ENCODE assay signal across 9 cellular contexts in genomic region chr13:99617474-99618255, GRCh38. TPM values are rescaled to one million over a fixed set of nuclear protein-coding genes. Genes with fewer than 3 reads are reported as not detected.
DNase-seq lines count a peak whose midpoint lies in the region; ATAC-seq and TF ChIP-seq lines count a peak whose summit lies in the region.
"Had no signal": no experiment of that assay in that cellular context is flagged by ENCODE, and none has a peak within 500 bp of the region (broad histone marks: within the 10 kb centered on the region; RNA-seq: fewer than 3 reads in every experiment).

No MANE protein-coding gene starts in this region.

- no peak overlapping the region for H3K4me2 ChIP-seq in DOHH2 (ENCODE audit: low read length)
- H3K4me2 ChIP-seq in PC-3 (ENCODE audit: low read length), result no peak overlapping the region

- BruUV-seq in PC-3 (replicated peaks; lab: Mats Ljungman, UMichigan), result no TSS peak

- POLR2A ChIA-PET in PC-3 (lab: Charles Lee; ENCODE audit: unreplicated experiment), result no interaction called here

- H3F3A ChIP-seq in DOHH2 (ENCODE audit: control insufficient read depth, insufficient read depth) (no peaks in the 10 kb centered on the region), PC-3 (ENCODE audit: low read length, unreplicated experiment) (no peaks in the 10 kb centered on the region)

- H3K4me1 ChIP-seq in DOHH2 (ENCODE audit: control insufficient read depth, low read length) (peaks cover 8% of the 10 kb centered on the region), HAP-1 (no peaks in the 10 kb centered on the region), PC-3 (ENCODE audit: insufficient read depth, low read length) (no peaks in the 10 kb centered on the region)

- no peaks in the 10 kb centered on the region for H3K27me3 ChIP-seq in DOHH2 (ENCODE audit: control insufficient read depth, low read length)
- H3K27me3 ChIP-seq in HAP-1 (ENCODE audit: low read depth), result no peaks in the 10 kb centered on the region
- H3K27me3 ChIP-seq in PC-3 (ENCODE audit: low read length), result no peaks in the 10 kb centered on the region

- H3K36me3 ChIP-seq in DOHH2 (ENCODE audit: control insufficient read depth, low read length) (no peaks in the 10 kb centered on the region), HAP-1 (replicated peaks) (no peaks in the 10 kb centered on the region), PC-3 (ENCODE audit: low read depth, low read length) (no peaks in the 10 kb centered on the region)

- in situ Hi-C loops in HAP-1 (cut with MboI; ENCODE audit: low sequenced_read_pairs), result no loop called here

- no peaks in the 10 kb centered on the region for H3K9me3 Mint-ChIP-seq in endothelial cell (ENCODE audit: unreplicated experiment)
- H3K9me3 Mint-ChIP-seq in nephron progenitor cell, result no peaks in the 10 kb centered on the region
- H3K9me3 Mint-ChIP-seq in activated naive CD8-positive, alpha-beta T cell treated with anti-CD3 and anti-CD28 coated beads for 36 hours, result no peaks in the 10 kb centered on the region

- peak; percentile 86 for TF ChIP-seq CTCF in DOHH2 (IDR thresholded peaks at IDR 0.05; ENCODE audit: low read depth, low read length, poor library complexity, severe bottlenecking)
- peak; percentile 76 for TF ChIP-seq CTCF in PC-3 (conservative IDR thresholded peaks at IDR 0.05; ENCODE audit: low read depth, low read length)
- TF ChIP-seq CTCF in endothelial cell (IDR thresholded peaks at IDR 0.05; ENCODE audit: unreplicated experiment), result peak; percentile 63
- TF ChIP-seq CTCF in nephron progenitor cell (IDR thresholded peaks at IDR 0.05), result peak; percentile 85

- H3K27ac ChIP-seq in DOHH2 (ENCODE audit: low read depth, low read length) (no peak overlapping the region), PC-3 (ENCODE audit: low read length) (no peak overlapping the region)

- H2AFZ ChIP-seq in PC-3 (ENCODE audit: low read length), result no peak overlapping the region

- DNase-seq in HAP-1 (ENCODE audit: low spot score in 2 of 2), result peak; percentile 36 to 70
- DNase-seq in PC-3, result peak; percentile 46
- peak; percentile 67 for DNase-seq in endothelial cell (ENCODE audit: low spot score)
- peak; percentile 62 for DNase-seq in nephron progenitor cell
- DNase-seq in activated naive CD8-positive, alpha-beta T cell treated with anti-CD3 and anti-CD28 coated beads for 36 hours, result no peak
- DNase-seq in activated CD4-positive, CD25-positive, alpha-beta regulatory T cell treated with anti-CD3 and anti-CD28 coated beads, Interleukin-2, amount 50 U/mL, for 72 hours, result no peak
- no peak for DNase-seq in kidney glomerular epithelial cell (lab: John Stamatoyannopoulos, UW)

- intact Hi-C loops in PC-3 (cut with micrococcal nuclease), result loop anchor here (10.0 kb wide), 1 partner anchor 173 kb away; no protein-coding TSS in a partner anchor

- H4K20me1 ChIP-seq in DOHH2 (ENCODE audit: control insufficient read depth, insufficient read depth, low read depth, low read length) (no peaks in the 10 kb centered on the region), PC-3 (ENCODE audit: low read length) (no peaks in the 10 kb centered on the region)

- ATAC-seq in PC-3, result peak; percentile 67

- H3K9me3 ChIP-seq in DOHH2 (ENCODE audit: control insufficient read depth, insufficient read depth, low read length) (no peaks in the 10 kb centered on the region), HAP-1 (no peaks in the 10 kb centered on the region), PC-3 (ENCODE audit: low read length) (no peaks in the 10 kb centered on the region)

- H3K4me3 ChIP-seq in DOHH2 (ENCODE audit: low read length) (no peak overlapping the region), HAP-1 (no peak overlapping the region), PC-3 (ENCODE audit: low read length) (no peak overlapping the region)
- H3K4me3 ChIP-seq: skin epidermis had no signal

- H3K27ac Mint-ChIP-seq in endothelial cell (ENCODE audit: unreplicated experiment), result no peak overlapping the region
- H3K27ac Mint-ChIP-seq in nephron progenitor cell, result peak overlapping the region; percentile 34
- H3K27ac Mint-ChIP-seq in activated naive CD8-positive, alpha-beta T cell treated with anti-CD3 and anti-CD28 coated beads for 36 hours, result no peak overlapping the region

- H3K79me2 ChIP-seq in DOHH2 (ENCODE audit: control insufficient read depth, low read length) (0 out of 2 replicates have a peak, but pooled peaks cover 2% of the 10 kb centered on the region), PC-3 (ENCODE audit: low read length) (no peaks in the 10 kb centered on the region)

- H3K9me2 ChIP-seq in DOHH2 (replicated peaks; ENCODE audit: control insufficient read depth, low read length) (no peaks in the 10 kb centered on the region), PC-3 (replicated peaks; ENCODE audit: low read length) (no peaks in the 10 kb centered on the region)

- H3K4me1 Mint-ChIP-seq in endothelial cell (ENCODE audit: unreplicated experiment) (peaks cover 5% of the 10 kb centered on the region), nephron progenitor cell (peaks cover 23% of the 10 kb centered on the region)
- peaks cover 16% of the 10 kb centered on the region for H3K4me1 Mint-ChIP-seq in activated naive CD8-positive, alpha-beta T cell treated with anti-CD3 and anti-CD28 coated beads for 36 hours

- no peak overlapping the region for H3K9ac ChIP-seq in PC-3 (ENCODE audit: low read length)

- peaks cover 9% of the 10 kb centered on the region for H3K27me3 Mint-ChIP-seq in endothelial cell (ENCODE audit: unreplicated experiment)
- peaks cover 19% of the 10 kb centered on the region for H3K27me3 Mint-ChIP-seq in nephron progenitor cell (ENCODE audit: low read depth, poor library complexity)
- H3K27me3 Mint-ChIP-seq in activated naive CD8-positive, alpha-beta T cell treated with anti-CD3 and anti-CD28 coated beads for 36 hours, result no peaks in the 10 kb centered on the region

- H3K4me3 Mint-ChIP-seq in endothelial cell (ENCODE audit: unreplicated experiment) (no peak overlapping the region), nephron progenitor cell (no peak overlapping the region)
- H3K4me3 Mint-ChIP-seq in activated naive CD8-positive, alpha-beta T cell treated with anti-CD3 and anti-CD28 coated beads for 36 hours, result no peak overlapping the region

- CTCF ChIA-PET in PC-3 (lab: Charles Lee), result no interaction called here

- H3K36me3 Mint-ChIP-seq in endothelial cell (ENCODE audit: low read depth, unreplicated experiment) (no peaks in the 10 kb centered on the region), nephron progenitor cell (ENCODE audit: low read depth) (no peaks in the 10 kb centered on the region)
- no peaks in the 10 kb centered on the region for H3K36me3 Mint-ChIP-seq in activated naive CD8-positive, alpha-beta T cell treated with anti-CD3 and anti-CD28 coated beads for 36 hours

RNA-seq across cellular contexts. Expression of gene CLYBL, which starts 11.2 kb away (rescaled TPM):
- total RNA-seq in PC-3 (2014; rRNA removed) (3.4 TPM in 1 of 2 replicates, not detected in the other), endothelial cell (ENCODE audit: unreplicated experiment) (7.6 TPM)
- 1 to 10 TPM; 4.4 to 4.9 TPM for total RNA-seq in activated naive CD8-positive, alpha-beta T cell treated with anti-CD3 and anti-CD28 coated beads for 36 hours

Comparison
In these comparisons a context has a peak if more than half of its experiments do, and no peak if none do; other contexts are left out.
1. DNase-seq: peak in HAP-1 (2 of 2), PC-3 (single experiment), endothelial cell (single experiment) and nephron progenitor cell (single experiment); none in activated naive CD8-positive, alpha-beta T cell treated with anti-CD3 and anti-CD28 coated beads for 36 hours (single experiment), activated CD4-positive, CD25-positive, alpha-beta regulatory T cell treated with anti-CD3 and anti-CD28 coated beads, Interleukin-2, amount 50 U/mL, for 72 hours (single experiment) and kidney glomerular epithelial cell (single experiment).
2. Peak in every context shown above with its lines, with median percentiles within 50 percentile points of each other: CTCF ChIP-seq.